8 cellular contexts compared by ENCODE assay signal in the genomic region with DNA sequence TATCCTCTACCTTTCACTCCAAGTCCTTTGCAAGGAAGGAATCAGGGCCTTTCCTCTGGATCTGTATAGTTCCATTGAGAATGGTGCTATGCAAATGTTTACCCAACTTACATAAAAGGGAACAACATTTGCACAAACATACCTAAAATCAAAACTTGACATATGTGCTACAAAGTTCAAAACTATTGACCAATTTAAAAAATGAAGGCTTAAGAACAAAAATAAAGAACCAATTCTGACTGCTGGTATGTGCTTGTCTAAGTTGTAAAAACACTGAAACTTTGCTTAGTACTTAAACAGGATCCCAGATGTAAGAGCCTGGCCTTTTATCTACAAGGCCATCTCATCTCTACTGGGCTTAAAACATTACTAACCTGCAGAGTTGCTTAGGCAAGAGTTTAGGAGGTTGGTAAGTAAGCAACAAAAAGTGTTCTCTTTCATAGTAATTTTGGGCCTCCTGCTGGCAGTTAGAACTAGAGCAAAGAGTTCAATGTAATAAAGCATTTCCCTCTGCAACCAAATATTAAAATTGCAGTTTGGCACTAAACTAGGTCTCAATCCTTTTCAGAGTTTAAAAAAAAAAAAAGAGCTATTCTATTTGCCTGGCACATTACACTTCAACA. TPM values are rescaled to one million over a fixed set of nuclear protein-coding genes. Genes with fewer than 3 reads are reported as not detected.
DNase-seq lines count a peak whose midpoint lies in the region; ATAC-seq and TF ChIP-seq lines count a peak whose summit lies in the region.

No MANE protein-coding gene starts in this region.

- TF ChIP-seq CTCF in GM10266 (IDR thresholded peaks at IDR 0.05; ENCODE audit: control insufficient read depth, insufficient read depth, low read depth, missing control alignments) (peak; percentile 34), colonic mucosa (IDR thresholded peaks at IDR 0.05) (no peak), osteoblast (IDR thresholded peaks at IDR 0.05; ENCODE audit: extremely low read depth, low read depth, low read length) (peak; percentile 48)

- in situ Hi-C loops in ACHN (cut with HindIII; ENCODE audit: low pct_ligation_motif_present, low pct_unique_long_range_greater_than_20kb, low sequenced_read_pairs), result no loop called here

- intact Hi-C loops in colonic mucosa (cut with DNase I), result no loop called here

- H3K27ac ChIP-seq in colonic mucosa, result peak overlapping the region; percentile 84
- no peak overlapping the region for H3K27ac ChIP-seq in osteoblast (ENCODE audit: low read depth, low read length)

- peak overlapping the region; percentile 93 for H3K4me2 ChIP-seq in osteoblast (ENCODE audit: insufficient read depth, low read length)

- H2AFZ ChIP-seq in osteoblast (ENCODE audit: low read length), result no peak overlapping the region

- H3K36me3 ChIP-seq in colonic mucosa (no peaks in the 10 kb centered on the region), osteoblast (ENCODE audit: insufficient read depth, low read length) (no peaks in the 10 kb centered on the region)

- H3K9me3 ChIP-seq in colonic mucosa (no peaks in the 10 kb centered on the region), osteoblast (ENCODE audit: low read depth, low read length) (no peaks in the 10 kb centered on the region)

- peak; percentile 49 for DNase-seq in ACHN
- peak; percentile 44 for DNase-seq in GM10266 (ENCODE audit: extremely low spot score)
- peak; percentile 48 for DNase-seq in NOMO-1 treated with DMSO at 0.1 percent for 48 hours (lab: John Stamatoyannopoulos, UW; ENCODE audit: unreplicated experiment)
- DNase-seq in colonic mucosa, result no peak
- peak; percentile 80 for DNase-seq in osteoblast (ENCODE audit: insufficient read length, low spot score, missing footprints)
- no peak for DNase-seq in occipital lobe (lab: John Stamatoyannopoulos, UW)
- no peak for DNase-seq in ureter (ENCODE audit: low spot score)

- H3K79me2 ChIP-seq in osteoblast (ENCODE audit: insufficient read depth, low read length), result peaks cover 54% of the 10 kb centered on the region

- ATAC-seq in GM21447 (IDR thresholded peaks at IDR 0.05; ENCODE audit: unreplicated experiment), result no peak

- H3K4me3 ChIP-seq in colonic mucosa (no peak overlapping the region), osteoblast (ENCODE audit: insufficient read depth, low read length) (no peak overlapping the region)

- peaks cover 37% of the 10 kb centered on the region for H4K20me1 ChIP-seq in osteoblast (ENCODE audit: insufficient read depth, low read length)

- H3K9ac ChIP-seq in colonic mucosa (ENCODE audit: low read depth in 2 of 2, low read length in 2 of 2), result no peak overlapping the region

- H3K27me3 ChIP-seq in colonic mucosa (no peaks in the 10 kb centered on the region), osteoblast (ENCODE audit: insufficient read depth, low read length) (no peaks in the 10 kb centered on the region)

- H3K4me1 ChIP-seq in colonic mucosa, result peaks cover 7% of the 10 kb centered on the region
- H3K4me1 ChIP-seq in osteoblast (ENCODE audit: insufficient read depth, low read length), result peaks cover 32% of the 10 kb centered on the region

RNA-seq across cellular contexts. Expression of a gene that starts 2.0 kb away (rescaled TPM):
- total RNA-seq in colonic mucosa, result 10 to 100 TPM; 26.3 to 32.7 TPM
- 30.9 and 33.7 TPM in 2 replicates for total RNA-seq in osteoblast
- total RNA-seq in occipital lobe, result 45.5 TPM
- total RNA-seq in ureter, result 78.4 TPM

Comparison
In these comparisons a context has a peak if more than half of its experiments do, and no peak if none do; other contexts are left out.
1. DNase-seq: peak in ACHN (single experiment), GM10266 (single experiment), NOMO-1 treated with DMSO at 0.1 percent for 48 hours (single experiment) and osteoblast (single experiment); none in colonic mucosa (single experiment), occipital lobe (single experiment) and ureter (single experiment).